In genomic region chr1:230772457-230773395, GRCh38 we compare ENCODE assay signal across 8 cellular contexts. TPM values are rescaled to one million over a fixed set of nuclear protein-coding genes. Genes with fewer than 3 reads are reported as not detected.
A peak's percentile ranks its signal among the peaks of the same experiment; 100 is the strongest.
DNase-seq lines count a peak whose midpoint lies in the region; ATAC-seq and TF ChIP-seq lines count a peak whose summit lies in the region.
"Had no signal": no experiment of that assay in that cellular context is flagged by ENCODE, and none has a peak within 500 bp of the region (broad histone marks: within the 10 kb centered on the region; RNA-seq: fewer than 3 reads in every experiment).

No MANE protein-coding gene starts in this region.

- H3K27ac Mint-ChIP-seq in activated T-helper 1 cell treated with anti-CD3 and anti-CD28 coated beads, Interleukin-12 subunit alpha, Interleukin-12 subunit beta, Interleukin-2, Interleukin-4 antibody, amounts not matched to agents 30 ng/mL and 10 ng/mL and 1 ng/mL, durations not matched to agents 14 hours and 24 hours and 36 hours, result no peak overlapping the region
- H3K27ac Mint-ChIP-seq: activated B cell treated with CpG ODN at 0.5 μM for 24 hours had no signal

- DNase-seq in HT-29 (ENCODE audit: low spot score) (peak; percentile 81), Panc1 (ENCODE audit: low read depth, low spot score) (no peak), fibroblast of peridontal ligament (ENCODE audit: extremely low read depth) (peak; percentile 82), omental fat pad (ENCODE audit: low spot score) (no peak)
- no peak for DNase-seq in activated CD4-positive, CD25-positive, alpha-beta regulatory T cell treated with anti-CD3 and anti-CD28 coated beads, Interleukin-2, amount 50 U/mL, for 72 hours
- DNase-seq in activated T-helper 1 cell treated with anti-CD3 and anti-CD28 coated beads, Interleukin-12 subunit alpha, Interleukin-12 subunit beta, Interleukin-2, Interleukin-4 antibody, amounts not matched to agents 30 ng/mL and 10 ng/mL and 1 ng/mL, durations not matched to agents 14 hours and 24 hours and 36 hours (ENCODE audit: low spot score), result no peak
- DNase-seq: activated B cell treated with CpG ODN at 0.5 μM for 24 hours had no signal

- CTCF ChIA-PET in Panc1 (lab: Charles Lee), result interaction anchor here (0.6 to 1.4 kb wide), 3 partner anchors 11 to 719 kb away, joined by 4 to 6 read pairs (median 5); no protein-coding TSS in a partner anchor

- no peaks in the 10 kb centered on the region for H3K4me1 ChIP-seq in Panc1 (ENCODE audit: control insufficient read depth, insufficient read depth, low read length)

- TF ChIP-seq CTCF in Panc1 (IDR thresholded peaks at IDR 0.05) (peak; percentile 68), omental fat pad (IDR thresholded peaks at IDR 0.05) (no peak)

- peaks cover 8% of the 10 kb centered on the region for H3K27me3 ChIP-seq in Panc1 (ENCODE audit: control insufficient read depth, insufficient read depth, low read length)

- in situ Hi-C loops in Panc1 (cut with HindIII; ENCODE audit: low pct_unique_long_range_greater_than_20kb, low sequenced_read_pairs), result no loop called here

- ATAC-seq in Panc1 (peak; percentile 82), omental fat pad (ENCODE audit: low FRiP score) (peak; percentile 66), GM18868 (IDR thresholded peaks at IDR 0.05; ENCODE audit: unreplicated experiment) (no peak)

- H3K27me3 Mint-ChIP-seq in activated T-helper 1 cell treated with anti-CD3 and anti-CD28 coated beads, Interleukin-12 subunit alpha, Interleukin-12 subunit beta, Interleukin-2, Interleukin-4 antibody, amounts not matched to agents 30 ng/mL and 10 ng/mL and 1 ng/mL, durations not matched to agents 14 hours and 24 hours and 36 hours (ENCODE audit: insufficient read depth), result no peaks in the 10 kb centered on the region

- H3K4me3 Mint-ChIP-seq in activated T-helper 1 cell treated with anti-CD3 and anti-CD28 coated beads, Interleukin-12 subunit alpha, Interleukin-12 subunit beta, Interleukin-2, Interleukin-4 antibody, amounts not matched to agents 30 ng/mL and 10 ng/mL and 1 ng/mL, durations not matched to agents 14 hours and 24 hours and 36 hours, result no peak overlapping the region
- H3K4me3 Mint-ChIP-seq: activated B cell treated with CpG ODN at 0.5 μM for 24 hours had no signal

- no peak overlapping the region for H3K4me3 ChIP-seq in Panc1 (ENCODE audit: low read depth in 2 of 2, low read length in 2 of 2)

- no peaks in the 10 kb centered on the region for H3K9me3 ChIP-seq in Panc1 (ENCODE audit: control insufficient read depth, insufficient read depth, low read depth, low read length)

- no peak overlapping the region for H3K27ac ChIP-seq in Panc1 (ENCODE audit: low read length)

- POLR2A ChIA-PET in Panc1 (lab: Charles Lee), result no interaction called here

- H3K36me3 ChIP-seq in Panc1 (ENCODE audit: control insufficient read depth, insufficient read depth, low read length), result no peaks in the 10 kb centered on the region

- H3K36me3 Mint-ChIP-seq in activated T-helper 1 cell treated with anti-CD3 and anti-CD28 coated beads, Interleukin-12 subunit alpha, Interleukin-12 subunit beta, Interleukin-2, Interleukin-4 antibody, amounts not matched to agents 30 ng/mL and 10 ng/mL and 1 ng/mL, durations not matched to agents 14 hours and 24 hours and 36 hours (ENCODE audit: low read depth), result no peaks in the 10 kb centered on the region

- no TSS peak for BruUV-seq in Panc1 (replicated peaks; lab: Mats Ljungman, UMichigan)

- no peaks in the 10 kb centered on the region for H3K9me3 Mint-ChIP-seq in activated T-helper 1 cell treated with anti-CD3 and anti-CD28 coated beads, Interleukin-12 subunit alpha, Interleukin-12 subunit beta, Interleukin-2, Interleukin-4 antibody, amounts not matched to agents 30 ng/mL and 10 ng/mL and 1 ng/mL, durations not matched to agents 14 hours and 24 hours and 36 hours
- H3K9me3 Mint-ChIP-seq: activated B cell treated with CpG ODN at 0.5 μM for 24 hours had no signal

- intact Hi-C loops in Panc1 (cut with micrococcal nuclease; ENCODE audit: unreplicated experiment), result no loop called here
- intact Hi-C loops in activated T-helper 1 cell treated with anti-CD3 and anti-CD28 coated beads, Interleukin-12 subunit alpha, Interleukin-12 subunit beta, Interleukin-2, Interleukin-4 antibody, amounts not matched to agents 30 ng/mL and 10 ng/mL and 1 ng/mL, durations not matched to agents 14 hours and 24 hours and 36 hours (cut with micrococcal nuclease), result no loop called here

- no peaks in the 10 kb centered on the region for H3K4me1 Mint-ChIP-seq in activated T-helper 1 cell treated with anti-CD3 and anti-CD28 coated beads, Interleukin-12 subunit alpha, Interleukin-12 subunit beta, Interleukin-2, Interleukin-4 antibody, amounts not matched to agents 30 ng/mL and 10 ng/mL and 1 ng/mL, durations not matched to agents 14 hours and 24 hours and 36 hours (ENCODE audit: low read depth)
- H3K4me1 Mint-ChIP-seq: activated B cell treated with CpG ODN at 0.5 μM for 24 hours had no signal

RNA-seq across cellular contexts. Expression of gene CAPN9, which starts 25.5 kb away (rescaled TPM):
- total RNA-seq in HT-29 (2014; rRNA removed; shearing (Covaris generic)), result 1.2 and 1.8 TPM in 2 replicates
- total RNA-seq in Panc1 (2021; ENCODE audit: unreplicated experiment), result not detected
- not detected for polyA plus RNA-seq in Panc1 (2012; ENCODE audit: insufficient read length)
- not detected for total RNA-seq in omental fat pad
- total RNA-seq in activated T-helper 1 cell treated with anti-CD3 and anti-CD28 coated beads, Interleukin-12 subunit alpha, Interleukin-12 subunit beta, Interleukin-2, Interleukin-4 antibody, amounts not matched to agents 30 ng/mL and 10 ng/mL and 1 ng/mL, durations not matched to agents 14 hours and 24 hours and 36 hours, result not detected in 2 replicates
- total RNA-seq: activated B cell treated with CpG ODN at 0.5 μM for 24 hours had no signal

RNA-seq across cellular contexts. Expression of gene AGT, which starts 58.8 kb away (rescaled TPM):
- total RNA-seq in HT-29 (2014; rRNA removed; shearing (Covaris generic)), result 0.76 and 1.5 TPM in 2 replicates
- total RNA-seq in Panc1 (2021; ENCODE audit: unreplicated experiment) (0.87 TPM), omental fat pad (10 to 100 TPM in 1 of 4 donors, 1 to 10 TPM in 3; 2.5 to 10.7 (median 4.0) TPM)
- polyA plus RNA-seq in Panc1 (2012; ENCODE audit: insufficient read length), result not detected
- not detected in 2 replicates for total RNA-seq in activated T-helper 1 cell treated with anti-CD3 and anti-CD28 coated beads, Interleukin-12 subunit alpha, Interleukin-12 subunit beta, Interleukin-2, Interleukin-4 antibody, amounts not matched to agents 30 ng/mL and 10 ng/mL and 1 ng/mL, durations not matched to agents 14 hours and 24 hours and 36 hours
- total RNA-seq: activated B cell treated with CpG ODN at 0.5 μM for 24 hours had no signal

Comparison
In these comparisons a context has a peak if more than half of its experiments do, and no peak if none do; other contexts are left out.
1. DNase-seq: peak in HT-29 (single experiment) and fibroblast of peridontal ligament (single experiment); none in Panc1 (single experiment), omental fat pad (single experiment), activated CD4-positive, CD25-positive, alpha-beta regulatory T cell treated with anti-CD3 and anti-CD28 coated beads, Interleukin-2, amount 50 U/mL, for 72 hours (single experiment) and activated T-helper 1 cell treated with anti-CD3 and anti-CD28 coated beads, Interleukin-12 subunit alpha, Interleukin-12 subunit beta, Interleukin-2, Interleukin-4 antibody, amounts not matched to agents 30 ng/mL and 10 ng/mL and 1 ng/mL, durations not matched to agents 14 hours and 24 hours and 36 hours (single experiment).